Comparison of ENCODE assay signal across 1 cellular context in genomic region chr5:43484049-43484849, GRCh38.
TF ChIP-seq lines count a peak whose summit lies in the region.

No MANE protein-coding gene starts in this region.

TF ChIP-seq in HepG2, 621 proteins besides CTCF, POLR2A, EP300 and RAD21 (continued from another document and continues in another):
- TF ChIP-seq ETS1 (CRISPR knock-in tag; IDR thresholded peaks at IDR 0.05) (no peak), RBFOX2 (IDR thresholded peaks at IDR 0.05; ENCODE audit: low read depth, low read length) (peak; percentile 52), ZNF567 (CRISPR knock-in tag; IDR thresholded peaks at IDR 0.05; ENCODE audit: borderline replicate concordance) (peak; percentile 6; the same call in 1 of the 2 replicates), CHD2 (IDR thresholded peaks at IDR 0.05; ENCODE audit: low read depth, low read length) (0 out of 2 replicates have a peak, but pooled peaks have one; percentile 49), AKNA (CRISPR knock-in tag; IDR thresholded peaks at IDR 0.05; ENCODE audit: borderline replicate concordance) (no peak), NR2C2 (CRISPR knock-in tag; IDR thresholded peaks at IDR 0.05; ENCODE audit: borderline replicate concordance) (no peak; the same call in 1 of the 2 replicates), ZNF672 (CRISPR knock-in tag; IDR thresholded peaks at IDR 0.05) (no peak), TAF15 (IDR thresholded peaks at IDR 0.05; ENCODE audit: low read depth, low read length, poor library complexity, severe bottlenecking) (no peak), RFXANK (CRISPR knock-in tag; IDR thresholded peaks at IDR 0.05) (no peak), ELK4 (CRISPR knock-in tag; IDR thresholded peaks at IDR 0.05; ENCODE audit: borderline replicate concordance) (no peak), ZXDC (CRISPR knock-in tag; IDR thresholded peaks at IDR 0.05) (no peak), ELF1 (CRISPR knock-in tag; IDR thresholded peaks at IDR 0.05) (peak; percentile 73), MXD4 (CRISPR knock-in tag; IDR thresholded peaks at IDR 0.05) (peak; percentile 14; the same call in 1 of the 2 replicates), KDM2A (CRISPR knock-in tag; IDR thresholded peaks at IDR 0.05; ENCODE audit: borderline replicate concordance, low read depth) (0 out of 2 replicates have a peak, but pooled peaks have one; percentile 7), DMTF1 (CRISPR knock-in tag; IDR thresholded peaks at IDR 0.05) (no peak), ZNF749 (CRISPR knock-in tag; IDR thresholded peaks at IDR 0.05; ENCODE audit: borderline replicate concordance) (no peak), PHF8 (CRISPR knock-in tag; IDR thresholded peaks at IDR 0.05) (peak; percentile 46), ZNF792 (CRISPR knock-in tag; IDR thresholded peaks at IDR 0.05) (peak; percentile 4; the same call in 1 of the 2 replicates), SRY (CRISPR knock-in tag; IDR thresholded peaks at IDR 0.05) (peak; percentile 55; the same call in 1 of the 2 replicates), KLF16 (CRISPR knock-in tag; IDR thresholded peaks at IDR 0.05) (0 out of 4 replicates have a peak, but pooled peaks have one; percentile 6 to 11), ZNF496 (CRISPR knock-in tag; IDR thresholded peaks at IDR 0.05; ENCODE audit: insufficient replicate concordance) (no peak), ZMYM2 (CRISPR knock-in tag; IDR thresholded peaks at IDR 0.05) (0 out of 2 replicates have a peak, but pooled peaks have one; percentile 26), PTBP1 (IDR thresholded peaks at IDR 0.05; ENCODE audit: low read depth, low read length, poor library complexity, severe bottlenecking) (peak; percentile 3), GMEB1 (CRISPR knock-in tag; IDR thresholded peaks at IDR 0.05; ENCODE audit: borderline replicate concordance) (peak; percentile 69; the same call in 1 of the 2 replicates), ZBTB7A (CRISPR knock-in tag; IDR thresholded peaks at IDR 0.05) (no peak), ZNF280B (CRISPR knock-in tag; IDR thresholded peaks at IDR 0.05; ENCODE audit: borderline replicate concordance) (peak; percentile 67; the same call in 1 of the 2 replicates), ZBTB3 (CRISPR knock-in tag; IDR thresholded peaks at IDR 0.05; ENCODE audit: borderline replicate concordance, low read depth) (peak; percentile 34; the same call in 1 of the 2 replicates), ZNF224 (CRISPR knock-in tag; IDR thresholded peaks at IDR 0.05) (no peak), ZNF704 (CRISPR knock-in tag; IDR thresholded peaks at IDR 0.05; ENCODE audit: borderline replicate concordance) (no peak), ZC3H13 (CRISPR knock-in tag; IDR thresholded peaks at IDR 0.05) (peak; percentile 49; the same call in 1 of the 2 replicates), ZNF788 (CRISPR knock-in tag; IDR thresholded peaks at IDR 0.05; ENCODE audit: borderline replicate concordance) (0 out of 2 replicates have a peak, but pooled peaks have one; percentile 13), ZNF639 (CRISPR knock-in tag; conservative IDR thresholded peaks at IDR 0.05) (no peak), TFDP1 (CRISPR knock-in tag; IDR thresholded peaks at IDR 0.05; ENCODE audit: borderline replicate concordance) (no peak), MLLT10 (CRISPR knock-in tag; IDR thresholded peaks at IDR 0.05) (no peak), ZNF276 (CRISPR knock-in tag; IDR thresholded peaks at IDR 0.05; ENCODE audit: low read depth) (no peak)
